Comparison of ENCODE assay signal across 18 cellular contexts in genomic region chr12:69108024-69108423, GRCh38.
DNase-seq lines count a peak whose midpoint lies in the region; ATAC-seq and TF ChIP-seq lines count a peak whose summit lies in the region.
"Had no signal": no experiment of that assay in that cellular context is flagged by ENCODE, and none has a peak within 500 bp of the region (broad histone marks: within the 10 kb centered on the region; RNA-seq: fewer than 3 reads in every experiment).

No MANE protein-coding gene starts in this region.

- peaks cover 2% of the 10 kb centered on the region for H3K27me3 Mint-ChIP-seq in neural progenitor cell (ENCODE audit: insufficient read depth, low read depth)
- H3K27me3 Mint-ChIP-seq: stimulated activated memory B cell treated with anti-CD40 and anti-IgM and Interleukin-4, amounts not matched to agents 10 μg/mL and 1 μg/mL and 100 μg/mL, for 72 hours had no signal

- H3K79me2 ChIP-seq in PC-3 (ENCODE audit: low read length) (no peaks in the 10 kb centered on the region), neural progenitor cell (ENCODE audit: low read depth) (no peaks in the 10 kb centered on the region)

- H3K4me2 ChIP-seq in PC-3 (ENCODE audit: low read length): no peak overlapping the region
- no peak overlapping the region for H3K4me2 ChIP-seq in neural progenitor cell

- CTCF ChIA-PET in PC-3 (lab: Charles Lee): no interaction called here

- DNase-seq in ELF-1 (ENCODE audit: low read depth, low spot score) (peak; percentile 18), PC-3 (peak; percentile 14), fibroblast of gingiva (ENCODE audit: low read depth) (peak; percentile 69), neural progenitor cell (ENCODE audit: low spot score) (no peak), SIG-M5 treated with dmso at 0.1 percent for 504 hours (lab: John Stamatoyannopoulos, UW; ENCODE audit: unreplicated experiment) (no peak), HT-29 (ENCODE audit: low spot score) (no peak)
- DNase-seq: activated CD4-positive, alpha-beta T cell treated with anti-CD3 and anti-CD28 coated beads, Interleukin-2, amount 50 U/mL, for 48 hours; activated T-cell treated with anti-CD3 and anti-CD28 coated beads, Interleukin-2, amount 50 U/mL, for 48 hours; BE2C; DMS153; hippocampal formation; MM.1S; NCI-H2029 treated with DMSO at 0.1 percent for 48 hours; SIG-M5; trophoblast cell had no signal

- H3K4me1 ChIP-seq in PC-3 (ENCODE audit: insufficient read depth, low read length) (peaks cover 7% of the 10 kb centered on the region; the same call in 1 of the 2 replicates), neural progenitor cell (peaks cover 17% of the 10 kb centered on the region)
- H3K4me1 ChIP-seq: BE2C had no signal

- H3K36me3 ChIP-seq in PC-3 (ENCODE audit: low read depth, low read length) (no peaks in the 10 kb centered on the region), neural progenitor cell (no peaks in the 10 kb centered on the region)
- H3K36me3 ChIP-seq: BE2C had no signal

- H3K27ac ChIP-seq in PC-3 (ENCODE audit: low read length) (no peak overlapping the region), neural progenitor cell (no peak overlapping the region)

- no TSS peak for BruUV-seq in PC-3 (replicated peaks; lab: Mats Ljungman, UMichigan)

- H4K20me1 ChIP-seq in PC-3 (ENCODE audit: low read length): no peaks in the 10 kb centered on the region
- no peaks in the 10 kb centered on the region for H4K20me1 ChIP-seq in neural progenitor cell (ENCODE audit: low read depth)

- H3K9me3 ChIP-seq in PC-3 (ENCODE audit: low read length) (no peaks in the 10 kb centered on the region), neural progenitor cell (ENCODE audit: low read depth) (no peaks in the 10 kb centered on the region)
- H3K9me3 ChIP-seq: BE2C had no signal

- H3K4me1 Mint-ChIP-seq in neural progenitor cell: peaks cover 35% of the 10 kb centered on the region

- H3K4me3 Mint-ChIP-seq in neural progenitor cell: no peak overlapping the region
- H3K4me3 Mint-ChIP-seq: stimulated activated memory B cell treated with anti-CD40 and anti-IgM and Interleukin-4, amounts not matched to agents 10 μg/mL and 1 μg/mL and 100 μg/mL, for 72 hours had no signal

- no peak for TF ChIP-seq CTCF in PC-3 (conservative IDR thresholded peaks at IDR 0.05; ENCODE audit: low read depth, low read length)
- TF ChIP-seq CTCF in neural progenitor cell (IDR thresholded peaks at IDR 0.05): no peak

- H3K27me3 ChIP-seq in PC-3 (ENCODE audit: low read length) (no peaks in the 10 kb centered on the region), neural progenitor cell (no peaks in the 10 kb centered on the region)

- ATAC-seq in PC-3: no peak; the same call in 1 of the 2 replicates
- ATAC-seq in HG02852 (IDR thresholded peaks at IDR 0.05; ENCODE audit: unreplicated experiment): no peak
- no peak for ATAC-seq in GM21367 (IDR thresholded peaks at IDR 0.05; ENCODE audit: unreplicated experiment)
- ATAC-seq: stimulated activated memory B cell treated with anti-CD40 and anti-IgM and Interleukin-4, amounts not matched to agents 10 μg/mL and 1 μg/mL and 100 μg/mL, for 72 hours had no signal

- intact Hi-C loops in PC-3 (cut with micrococcal nuclease): no loop called here

- no peaks in the 10 kb centered on the region for H3K36me3 Mint-ChIP-seq in neural progenitor cell
- H3K36me3 Mint-ChIP-seq: stimulated activated memory B cell treated with anti-CD40 and anti-IgM and Interleukin-4, amounts not matched to agents 10 μg/mL and 1 μg/mL and 100 μg/mL, for 72 hours had no signal

- H2AFZ ChIP-seq in PC-3 (ENCODE audit: low read length) (0 out of 2 replicates have a peak overlapping the region, but pooled peaks have one; percentile 12), neural progenitor cell (replicated peaks) (peak overlapping the region; percentile 68)

- peak overlapping the region; percentile 7 for H3K27ac Mint-ChIP-seq in neural progenitor cell
- H3K27ac Mint-ChIP-seq: stimulated activated memory B cell treated with anti-CD40 and anti-IgM and Interleukin-4, amounts not matched to agents 10 μg/mL and 1 μg/mL and 100 μg/mL, for 72 hours had no signal

- H3F3A ChIP-seq in PC-3 (ENCODE audit: low read length, unreplicated experiment): no peaks in the 10 kb centered on the region
- no peaks in the 10 kb centered on the region for H3F3A ChIP-seq in neural progenitor cell (ENCODE audit: low read depth)

- H3K9me3 Mint-ChIP-seq in neural progenitor cell: no peaks in the 10 kb centered on the region
- H3K9me3 Mint-ChIP-seq: stimulated activated memory B cell treated with anti-CD40 and anti-IgM and Interleukin-4, amounts not matched to agents 10 μg/mL and 1 μg/mL and 100 μg/mL, for 72 hours had no signal

- H3K4me3 ChIP-seq in PC-3 (ENCODE audit: low read length) (no peak overlapping the region), neural progenitor cell (no peak overlapping the region)

- 0 out of 2 replicates have a peak, but pooled peaks cover 3% of the 10 kb centered on the region for H3K9me2 ChIP-seq in PC-3 (replicated peaks; ENCODE audit: low read length)

- POLR2A ChIA-PET in PC-3 (lab: Charles Lee; ENCODE audit: unreplicated experiment): no interaction called here

- H3K9ac ChIP-seq in PC-3 (ENCODE audit: low read length) (no peak overlapping the region), neural progenitor cell (no peak overlapping the region)

Comparison
In these comparisons a context has a peak if more than half of its experiments do, and no peak if none do; other contexts are left out.
1. DNase-seq: peak in ELF-1 (single experiment), PC-3 (single experiment) and fibroblast of gingiva (single experiment); none in neural progenitor cell (single experiment), SIG-M5 treated with dmso at 0.1 percent for 504 hours (single experiment) and HT-29 (single experiment).